8 cellular contexts compared by ENCODE assay signal in genomic region chr12:109879332-109880048, GRCh38. TPM values are rescaled to one million over a fixed set of nuclear protein-coding genes. Genes with fewer than 3 reads are reported as not detected.
DNase-seq lines count a peak whose midpoint lies in the region; TF ChIP-seq lines count a peak whose summit lies in the region.

No MANE protein-coding gene starts in this region.

- no peaks in the 10 kb centered on the region for H3K9me2 ChIP-seq in Karpas-422 (replicated peaks; ENCODE audit: insufficient read depth, low read length)

- peaks cover 46% of the 10 kb centered on the region for H3K79me2 ChIP-seq in Karpas-422 (ENCODE audit: low read length)

- peak overlapping the region; percentile 88 for H3K4me2 ChIP-seq in Karpas-422 (ENCODE audit: low read depth, low read length, poor library complexity, severe bottlenecking)

- H3K27me3 ChIP-seq in Karpas-422 (ENCODE audit: low read length) (no peaks in the 10 kb centered on the region), mucosa of stomach (ENCODE audit: control insufficient read depth, insufficient read depth, low read length) (no peaks in the 10 kb centered on the region)

- TF ChIP-seq CTCF in C4-2B (conservative IDR thresholded peaks at IDR 0.05): no peak

- DNase-seq in Karpas-422 (no peak), ureter (ENCODE audit: low spot score) (no peak), ACHN (no peak), NCI-H1048 (lab: John Stamatoyannopoulos, UW) (no peak)
- no peak for DNase-seq in NK-92 treated with Interleukin-12 subunit alpha and Interleukin-12 subunit beta, amount 100 ng/mL, for 24 hours (lab: John Stamatoyannopoulos, UW)

- in situ Hi-C loops in ACHN (cut with HindIII; ENCODE audit: low pct_ligation_motif_present, low pct_unique_long_range_greater_than_20kb, low sequenced_read_pairs): no loop called here

- no peak overlapping the region for H2AFZ ChIP-seq in Karpas-422 (ENCODE audit: low read length)

- peak overlapping the region; percentile 69 for H3K27ac ChIP-seq in C4-2B
- H3K27ac ChIP-seq in Karpas-422 (ENCODE audit: low read length): no peak overlapping the region
- H3K27ac ChIP-seq in cingulate gyrus (ENCODE audit: low read depth, low read length): peak overlapping the region; percentile 91

- peak overlapping the region; percentile 81 for H3K4me3 ChIP-seq in Karpas-422 (ENCODE audit: low read length)
- peak overlapping the region; percentile 89 for H3K4me3 ChIP-seq in mucosa of stomach (ENCODE audit: low read length)

- H3K9ac ChIP-seq in Karpas-422 (ENCODE audit: low read length) (peak overlapping the region; percentile 86), mucosa of stomach (ENCODE audit: low read length) (peak overlapping the region; percentile 90)

- H3K9me3 ChIP-seq in Karpas-422 (ENCODE audit: low read length): no peaks in the 10 kb centered on the region
- no peaks in the 10 kb centered on the region for H3K9me3 ChIP-seq in mucosa of stomach (ENCODE audit: control insufficient read depth, low read length)

- H3K36me3 ChIP-seq in Karpas-422 (ENCODE audit: insufficient read depth, low read length): no peaks in the 10 kb centered on the region
- H3K36me3 ChIP-seq in mucosa of stomach (ENCODE audit: control insufficient read depth, insufficient read depth, low read length): no peaks in the 10 kb centered on the region

- H3K4me1 ChIP-seq in Karpas-422 (ENCODE audit: low read length) (peaks cover 33% of the 10 kb centered on the region), mucosa of stomach (ENCODE audit: control insufficient read depth, insufficient read depth, low read length) (peaks cover 21% of the 10 kb centered on the region)

- H4K20me1 ChIP-seq in Karpas-422 (ENCODE audit: insufficient read depth, low read depth, low read length): no peaks in the 10 kb centered on the region

RNA-seq across cellular contexts. Expression of gene GLTP, which starts 0.9 kb away (rescaled TPM):
- total RNA-seq in Karpas-422 (2014; rRNA removed; shearing (Covaris generic); ENCODE audit: low replicate concordance): 26.5 and 29.5 TPM in 2 replicates
- 106 TPM for total RNA-seq in ureter

RNA-seq across cellular contexts. Expression of gene TCHP, which starts 20.6 kb away (rescaled TPM):
- 11.8 and 17.0 TPM in 2 replicates for total RNA-seq in Karpas-422 (2014; rRNA removed; shearing (Covaris generic); ENCODE audit: low replicate concordance)
- 20.8 TPM for total RNA-seq in ureter

RNA-seq across cellular contexts. Expression of gene TRPV4, which starts 46.3 kb away (rescaled TPM):
- total RNA-seq in Karpas-422 (2014; rRNA removed; shearing (Covaris generic); ENCODE audit: low replicate concordance): not detected in 2 replicates
- 3.6 TPM for total RNA-seq in ureter
